Comparison of ENCODE assay signal across 26 cellular contexts in genomic region chr7:94123136-94123535, GRCh38.
"Had no signal": no experiment of that assay in that cellular context is flagged by ENCODE, and none has a peak within 500 bp of the region (broad histone marks: within the 10 kb centered on the region; RNA-seq: fewer than 3 reads in every experiment).

No MANE protein-coding gene starts in this region.

- H3K4me3 ChIP-seq: esophagus squamous epithelium, gastrocnemius medialis, heart left ventricle, hepatocyte, lower lobe of right lung, right lobe of liver, suprapubic skin, transverse colon, upper lobe of right lung, uterus had no signal

- H3K27ac ChIP-seq: esophagus squamous epithelium, gastrocnemius medialis, heart left ventricle, hepatocyte, lower lobe of right lung, neutrophil, parathyroid adenoma, right lobe of liver, suprapubic skin, transverse colon, upper lobe of right lung, uterus had no signal

- H3K4me1 ChIP-seq: esophagus squamous epithelium, gastrocnemius medialis, heart left ventricle, lower lobe of right lung, parathyroid adenoma, right lobe of liver, suprapubic skin, transverse colon, upper lobe of right lung, uterus had no signal

- H2AFZ ChIP-seq: hepatocyte, parathyroid adenoma had no signal

- H3K4me2 ChIP-seq: hepatocyte had no signal

- DNase-seq: cortex of kidney; effector memory CD8-positive, alpha-beta T cell; erythroblast; esophagus squamous epithelium; gastrocnemius medialis; heart left ventricle; islet precursor cell; kidney glomerular epithelial cell; left colon; left ventricle myocardium superior; lower lobe of right lung; natural killer cell; right lobe of liver; small intestine; stimulated activated CD4-positive, alpha-beta T cell treated with anti-CD3 and anti-CD28 coated beads, Interleukin-15, amount 100 ng/mL, for 24 hours; stimulated activated CD4-positive, alpha-beta T cell treated with anti-CD3 and anti-CD28 coated beads, Interleukin-2, amount 100 ng/mL, for 48 hours; stimulated activated CD8-positive, alpha-beta memory T cell treated with anti-CD3 and anti-CD28 coated beads, Interleukin-4, amount 100 ng/mL, for 48 hours; stimulated activated naive CD4-positive, alpha-beta T cell; stimulated activated naive CD8-positive, alpha-beta T cell treated with anti-CD3 and anti-CD28 coated beads, Interleukin-15, amount 100 ng/mL, for 72 hours; transverse colon; upper lobe of right lung; uterus had no signal

- H3K9me3 ChIP-seq: esophagus squamous epithelium, gastrocnemius medialis, heart left ventricle, lower lobe of right lung, neutrophil, right lobe of liver, suprapubic skin, transverse colon, upper lobe of right lung, uterus had no signal

- H3K27me3 ChIP-seq: esophagus squamous epithelium, gastrocnemius medialis, heart left ventricle, hepatocyte, neutrophil, right lobe of liver, suprapubic skin, transverse colon, upper lobe of right lung, uterus had no signal

- H3K79me2 ChIP-seq: hepatocyte, parathyroid adenoma had no signal

- H3K9ac ChIP-seq: parathyroid adenoma had no signal

- H3K36me3 ChIP-seq: esophagus squamous epithelium, gastrocnemius medialis, heart left ventricle, lower lobe of right lung, neutrophil, right lobe of liver, suprapubic skin, transverse colon, upper lobe of right lung, uterus had no signal

- ATAC-seq: effector memory CD8-positive, alpha-beta T cell; gastrocnemius medialis; heart left ventricle; left colon; left ventricle myocardium superior; lower lobe of right lung; natural killer cell; right lobe of liver; stimulated activated naive CD8-positive, alpha-beta T cell treated with anti-CD3 and anti-CD28 coated beads, Interleukin-15, amount 100 ng/mL, for 72 hours; upper lobe of right lung had no signal
